Comparison of ENCODE assay signal across 1 cellular context in genomic region chr12:47080725-47081502, GRCh38.
TF ChIP-seq lines count a peak whose summit lies in the region.

No MANE protein-coding gene starts in this region.

TF ChIP-seq in HEK293, 187 proteins besides CTCF, POLR2A, EP300 and RAD21 (continued from another document and continues in another):
- peak; percentile 87 for TF ChIP-seq ZBTB26 (tag by site-specific recombination; optimal IDR thresholded peaks at IDR 0.05)
- TF ChIP-seq, protein P1, sequence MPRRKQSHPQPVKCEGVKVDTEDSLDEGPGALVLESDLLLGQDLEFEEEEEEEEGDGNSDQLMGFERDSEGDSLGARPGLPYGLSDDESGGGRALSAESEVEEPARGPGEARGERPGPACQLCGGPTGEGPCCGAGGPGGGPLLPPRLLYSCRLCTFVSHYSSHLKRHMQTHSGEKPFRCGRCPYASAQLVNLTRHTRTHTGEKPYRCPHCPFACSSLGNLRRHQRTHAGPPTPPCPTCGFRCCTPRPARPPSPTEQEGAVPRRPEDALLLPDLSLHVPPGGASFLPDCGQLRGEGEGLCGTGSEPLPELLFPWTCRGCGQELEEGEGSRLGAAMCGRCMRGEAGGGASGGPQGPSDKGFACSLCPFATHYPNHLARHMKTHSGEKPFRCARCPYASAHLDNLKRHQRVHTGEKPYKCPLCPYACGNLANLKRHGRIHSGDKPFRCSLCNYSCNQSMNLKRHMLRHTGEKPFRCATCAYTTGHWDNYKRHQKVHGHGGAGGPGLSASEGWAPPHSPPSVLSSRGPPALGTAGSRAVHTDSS (tag by site-specific recombination; IDR thresholded peaks at IDR 0.05), result no peak
- TF ChIP-seq ZNF623 (tag by site-specific recombination; IDR thresholded peaks at IDR 0.05), result no peak
- no peak for TF ChIP-seq ZNF114 (tag by site-specific recombination; IDR thresholded peaks at IDR 0.05)
- TF ChIP-seq ZNF747 (tag by site-specific recombination; IDR thresholded peaks at IDR 0.05), result no peak
- TF ChIP-seq ZNF626 (tag by site-specific recombination; IDR thresholded peaks at IDR 0.05), result no peak
- no peak; the same call in 1 of the 2 replicates for TF ChIP-seq ZNF394 (tag by site-specific recombination; IDR thresholded peaks at IDR 0.05; ENCODE audit: borderline replicate concordance)
- TF ChIP-seq MYNN (tag by site-specific recombination; IDR thresholded peaks at IDR 0.05; ENCODE audit: borderline replicate concordance), result no peak
- TF ChIP-seq ZFP41 (tag by site-specific recombination; IDR thresholded peaks at IDR 0.05; ENCODE audit: borderline replicate concordance), result no peak
- TF ChIP-seq, protein P2, sequence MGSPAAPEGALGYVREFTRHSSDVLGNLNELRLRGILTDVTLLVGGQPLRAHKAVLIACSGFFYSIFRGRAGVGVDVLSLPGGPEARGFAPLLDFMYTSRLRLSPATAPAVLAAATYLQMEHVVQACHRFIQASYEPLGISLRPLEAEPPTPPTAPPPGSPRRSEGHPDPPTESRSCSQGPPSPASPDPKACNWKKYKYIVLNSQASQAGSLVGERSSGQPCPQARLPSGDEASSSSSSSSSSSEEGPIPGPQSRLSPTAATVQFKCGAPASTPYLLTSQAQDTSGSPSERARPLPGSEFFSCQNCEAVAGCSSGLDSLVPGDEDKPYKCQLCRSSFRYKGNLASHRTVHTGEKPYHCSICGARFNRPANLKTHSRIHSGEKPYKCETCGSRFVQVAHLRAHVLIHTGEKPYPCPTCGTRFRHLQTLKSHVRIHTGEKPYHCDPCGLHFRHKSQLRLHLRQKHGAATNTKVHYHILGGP (tag by site-specific recombination; IDR thresholded peaks at IDR 0.05), result no peak
- TF ChIP-seq PRDM2 (tag by site-specific recombination; IDR thresholded peaks at IDR 0.05; ENCODE audit: borderline replicate concordance), result no peak
- no peak for TF ChIP-seq ZNF529 (tag by site-specific recombination; IDR thresholded peaks at IDR 0.05; ENCODE audit: insufficient replicate concordance)
- no peak for TF ChIP-seq ZNF157 (tag by site-specific recombination; IDR thresholded peaks at IDR 0.05)
- no peak for TF ChIP-seq ZNF585B (tag by site-specific recombination; IDR thresholded peaks at IDR 0.05)
- no peak for TF ChIP-seq ZNF112 (tag by site-specific recombination; IDR thresholded peaks at IDR 0.05)
- TF ChIP-seq ZNF830 (tag by site-specific recombination; IDR thresholded peaks at IDR 0.05; ENCODE audit: low read depth), result no peak
- TF ChIP-seq ZNF639 (tag by site-specific recombination; IDR thresholded peaks at IDR 0.05), result no peak
- TF ChIP-seq ZNF501 (tag by site-specific recombination; IDR thresholded peaks at IDR 0.05), result peak; percentile 84; the same call in 1 of the 2 replicates
- no peak for TF ChIP-seq OVOL3 (tag by site-specific recombination; IDR thresholded peaks at IDR 0.05)
- 0 out of 2 replicates have a peak, but pooled peaks have one; percentile 3 for TF ChIP-seq FEZF1 (tag by site-specific recombination; IDR thresholded peaks at IDR 0.05)
- TF ChIP-seq SCRT1 (tag by site-specific recombination; IDR thresholded peaks at IDR 0.05; ENCODE audit: borderline replicate concordance), result no peak
- 0 out of 2 replicates have a peak, but pooled peaks have one; percentile 4 for TF ChIP-seq SCRT2 (tag by site-specific recombination; IDR thresholded peaks at IDR 0.05)
- no peak for TF ChIP-seq ZSCAN23 (tag by site-specific recombination; IDR thresholded peaks at IDR 0.05)
- TF ChIP-seq, protein P3, sequence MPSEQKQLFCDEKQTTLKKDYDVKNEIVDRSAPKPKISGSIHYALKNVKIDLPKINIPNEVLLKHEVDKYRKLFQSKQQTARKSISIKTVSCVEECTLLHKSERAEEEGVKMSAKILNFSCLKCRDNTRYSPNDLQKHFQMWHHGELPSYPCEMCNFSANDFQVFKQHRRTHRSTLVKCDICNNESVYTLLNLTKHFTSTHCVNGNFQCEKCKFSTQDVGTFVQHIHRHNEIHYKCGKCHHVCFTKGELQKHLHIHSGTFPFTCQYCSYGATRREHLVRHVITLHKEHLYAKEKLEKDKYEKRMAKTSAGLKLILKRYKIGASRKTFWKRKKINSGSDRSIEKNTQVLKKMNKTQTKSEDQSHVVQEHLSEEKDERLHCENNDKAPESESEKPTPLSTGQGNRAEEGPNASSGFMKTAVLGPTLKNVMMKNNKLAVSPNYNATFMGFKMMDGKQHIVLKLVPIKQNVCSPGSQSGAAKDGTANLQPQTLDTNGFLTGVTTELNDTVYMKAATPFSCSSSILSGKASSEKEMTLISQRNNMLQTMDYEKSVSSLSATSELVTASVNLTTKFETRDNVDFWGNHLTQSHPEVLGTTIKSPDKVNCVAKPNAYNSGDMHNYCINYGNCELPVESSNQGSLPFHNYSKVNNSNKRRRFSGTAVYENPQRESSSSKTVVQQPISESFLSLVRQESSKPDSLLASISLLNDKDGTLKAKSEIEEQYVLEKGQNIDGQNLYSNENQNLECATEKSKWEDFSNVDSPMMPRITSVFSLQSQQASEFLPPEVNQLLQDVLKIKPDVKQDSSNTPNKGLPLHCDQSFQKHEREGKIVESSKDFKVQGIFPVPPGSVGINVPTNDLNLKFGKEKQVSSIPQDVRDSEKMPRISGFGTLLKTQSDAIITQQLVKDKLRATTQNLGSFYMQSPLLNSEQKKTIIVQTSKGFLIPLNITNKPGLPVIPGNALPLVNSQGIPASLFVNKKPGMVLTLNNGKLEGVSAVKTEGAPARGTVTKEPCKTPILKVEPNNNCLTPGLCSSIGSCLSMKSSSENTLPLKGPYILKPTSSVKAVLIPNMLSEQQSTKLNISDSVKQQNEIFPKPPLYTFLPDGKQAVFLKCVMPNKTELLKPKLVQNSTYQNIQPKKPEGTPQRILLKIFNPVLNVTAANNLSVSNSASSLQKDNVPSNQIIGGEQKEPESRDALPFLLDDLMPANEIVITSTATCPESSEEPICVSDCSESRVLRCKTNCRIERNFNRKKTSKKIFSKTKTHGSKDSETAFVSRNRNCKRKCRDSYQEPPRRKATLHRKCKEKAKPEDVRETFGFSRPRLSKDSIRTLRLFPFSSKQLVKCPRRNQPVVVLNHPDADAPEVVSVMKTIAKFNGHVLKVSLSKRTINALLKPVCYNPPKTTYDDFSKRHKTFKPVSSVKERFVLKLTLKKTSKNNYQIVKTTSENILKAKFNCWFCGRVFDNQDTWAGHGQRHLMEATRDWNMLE (tag by site-specific recombination; conservative IDR thresholded peaks at IDR 0.05; ENCODE audit: low read depth), result 0 out of 2 replicates have a peak, but pooled peaks have one; percentile 20
- TF ChIP-seq ZNF311 (tag by site-specific recombination; IDR thresholded peaks at IDR 0.05; ENCODE audit: borderline replicate concordance), result no peak
- TF ChIP-seq, protein P4, sequence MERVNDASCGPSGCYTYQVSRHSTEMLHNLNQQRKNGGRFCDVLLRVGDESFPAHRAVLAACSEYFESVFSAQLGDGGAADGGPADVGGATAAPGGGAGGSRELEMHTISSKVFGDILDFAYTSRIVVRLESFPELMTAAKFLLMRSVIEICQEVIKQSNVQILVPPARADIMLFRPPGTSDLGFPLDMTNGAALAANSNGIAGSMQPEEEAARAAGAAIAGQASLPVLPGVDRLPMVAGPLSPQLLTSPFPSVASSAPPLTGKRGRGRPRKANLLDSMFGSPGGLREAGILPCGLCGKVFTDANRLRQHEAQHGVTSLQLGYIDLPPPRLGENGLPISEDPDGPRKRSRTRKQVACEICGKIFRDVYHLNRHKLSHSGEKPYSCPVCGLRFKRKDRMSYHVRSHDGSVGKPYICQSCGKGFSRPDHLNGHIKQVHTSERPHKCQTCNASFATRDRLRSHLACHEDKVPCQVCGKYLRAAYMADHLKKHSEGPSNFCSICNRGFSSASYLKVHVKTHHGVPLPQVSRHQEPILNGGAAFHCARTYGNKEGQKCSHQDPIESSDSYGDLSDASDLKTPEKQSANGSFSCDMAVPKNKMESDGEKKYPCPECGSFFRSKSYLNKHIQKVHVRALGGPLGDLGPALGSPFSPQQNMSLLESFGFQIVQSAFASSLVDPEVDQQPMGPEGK (tag by site-specific recombination; IDR thresholded peaks at IDR 0.05), result peak; percentile 53
- no peak for TF ChIP-seq ZNF169 (tag by site-specific recombination; IDR thresholded peaks at IDR 0.05)
- peak; percentile 74 for TF ChIP-seq SP7 (tag by site-specific recombination; IDR thresholded peaks at IDR 0.05)
- TF ChIP-seq ZNF2 (tag by site-specific recombination; IDR thresholded peaks at IDR 0.05), result peak; percentile 53
- TF ChIP-seq ZNF555 (tag by site-specific recombination; conservative IDR thresholded peaks at IDR 0.05), result no peak
- no peak for TF ChIP-seq ZNF214 (tag by site-specific recombination; IDR thresholded peaks at IDR 0.05; ENCODE audit: borderline replicate concordance)
- TF ChIP-seq ZNF341 (tag by site-specific recombination; IDR thresholded peaks at IDR 0.05; ENCODE audit: low read depth), result peak; percentile 92
- TF ChIP-seq ZNF560 (tag by site-specific recombination; IDR thresholded peaks at IDR 0.05; ENCODE audit: borderline replicate concordance), result no peak
- no peak for TF ChIP-seq ZNF175 (tag by site-specific recombination; IDR thresholded peaks at IDR 0.05)
- TF ChIP-seq ZNF624 (tag by site-specific recombination; IDR thresholded peaks at IDR 0.05), result no peak
- TF ChIP-seq ZNF521 (tag by site-specific recombination; IDR thresholded peaks at IDR 0.05), result no peak
- no peak for TF ChIP-seq ZNF561 (tag by site-specific recombination; IDR thresholded peaks at IDR 0.05; ENCODE audit: borderline replicate concordance)
- peak; percentile 96 for TF ChIP-seq PRDM1 (tag by site-specific recombination; IDR thresholded peaks at IDR 0.05)
- TF ChIP-seq, protein P5, sequence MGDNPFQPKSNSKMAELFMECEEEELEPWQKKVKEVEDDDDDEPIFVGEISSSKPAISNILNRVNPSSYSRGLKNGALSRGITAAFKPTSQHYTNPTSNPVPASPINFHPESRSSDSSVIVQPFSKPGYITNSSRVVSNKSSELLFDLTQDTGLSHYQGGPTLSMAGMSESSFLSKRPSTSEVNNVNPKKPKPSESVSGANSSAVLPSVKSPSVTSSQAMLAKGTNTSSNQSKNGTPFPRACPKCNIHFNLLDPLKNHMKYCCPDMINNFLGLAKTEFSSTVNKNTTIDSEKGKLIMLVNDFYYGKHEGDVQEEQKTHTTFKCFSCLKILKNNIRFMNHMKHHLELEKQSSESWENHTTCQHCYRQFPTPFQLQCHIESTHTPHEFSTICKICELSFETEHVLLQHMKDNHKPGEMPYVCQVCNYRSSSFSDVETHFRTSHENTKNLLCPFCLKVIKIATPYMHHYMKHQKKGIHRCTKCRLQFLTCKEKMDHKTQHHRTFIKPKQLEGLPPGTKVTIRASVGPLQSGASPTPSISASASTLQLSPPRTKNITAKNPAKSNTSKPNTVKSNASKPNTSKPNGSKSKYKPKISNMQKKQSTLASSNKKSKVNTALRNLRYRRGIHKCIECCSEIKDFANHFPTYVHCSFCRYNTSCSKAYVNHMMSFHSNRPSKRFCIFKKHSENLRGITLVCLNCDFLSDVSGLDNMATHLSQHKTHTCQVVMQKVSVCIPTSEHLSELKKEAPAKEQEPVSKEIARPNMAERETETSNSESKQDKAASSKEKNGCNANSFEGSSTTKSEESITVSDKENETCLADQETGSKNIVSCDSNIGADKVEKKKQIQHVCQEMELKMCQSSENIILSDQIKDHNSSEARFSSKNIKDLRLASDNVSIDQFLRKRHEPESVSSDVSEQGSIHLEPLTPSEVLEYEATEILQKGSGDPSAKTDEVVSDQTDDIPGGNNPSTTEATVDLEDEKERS (tag by site-specific recombination; IDR thresholded peaks at IDR 0.05), result no peak
